ENCODE assay signal across 17 cellular contexts in genomic region chr18:44536041-44536440, GRCh38.
A peak's percentile ranks its signal among the peaks of the same experiment; 100 is the strongest.
DNase-seq lines count a peak whose midpoint lies in the region; ATAC-seq, FAIRE-seq and TF ChIP-seq lines count a peak whose summit lies in the region.
"Had no signal": no experiment of that assay in that cellular context is flagged by ENCODE, and none has a peak within 500 bp of the region (broad histone marks: within the 10 kb centered on the region; RNA-seq: fewer than 3 reads in every experiment).

No MANE protein-coding gene starts in this region.

- no CpG with 5 or more reads among the region's 1 CpG for WGBS in IMR-90 (ENCODE audit: extremely low coverage in 2 of 2, insufficient read length in 1 of 2), 2 experiments
- WGBS in adrenal gland, 4 donors = 48 to 66% (median 61%) methylated on average over 1 of the region's 1 CpG

- H3K9me3 ChIP-seq in IMR-90 (ENCODE audit: control insufficient read depth, insufficient read depth, low read length) (no peaks in the 10 kb centered on the region), keratinocyte (ENCODE audit: control insufficient read depth, low read depth, low read length) (no peaks in the 10 kb centered on the region), adrenal gland (replicated peaks in 1 of 3) (no peaks in the 10 kb centered on the region)
- H3K9me3 ChIP-seq: BE2C, uterus had no signal

- no peak overlapping the region for H3K23ac ChIP-seq in IMR-90 (ENCODE audit: low read depth, low read length)

- H3K27ac Mint-ChIP-seq in activated CD4-positive, alpha-beta memory T cell treated with anti-CD3 and anti-CD28 coated beads for 36 hours = no peak overlapping the region

- H3K27me3 Mint-ChIP-seq in activated CD4-positive, alpha-beta memory T cell treated with anti-CD3 and anti-CD28 coated beads for 36 hours = no peaks in the 10 kb centered on the region
- H3K27me3 Mint-ChIP-seq: stimulated activated naive B cell treated with anti-CD40 and anti-IgM and Interleukin-4, amounts not matched to agents 10 μg/mL and 1 μg/mL and 100 μg/mL, for 72 hours had no signal

- H2BK20ac ChIP-seq in IMR-90 (ENCODE audit: low read depth, low read length) = no peak overlapping the region

- H3K9me1 ChIP-seq in IMR-90 (ENCODE audit: insufficient read depth, low read length) (no peaks in the 10 kb centered on the region), keratinocyte (ENCODE audit: control insufficient read depth, extremely low read depth, insufficient read depth, low read length) (no peaks in the 10 kb centered on the region)

- TF ChIP-seq POLR2A in IMR-90 (IDR thresholded peaks at IDR 0.05; ENCODE audit: low read depth, low read length) (no peak), adrenal gland (IDR thresholded peaks at IDR 0.05) (no peak)

- no peak overlapping the region for H3K18ac ChIP-seq in IMR-90 (ENCODE audit: low read depth, low read length)

- intact Hi-C loops in IMR-90 (cut with micrococcal nuclease) (no loop called here), adrenal gland (cut with DNase I) (no loop called here)
- intact Hi-C loops in activated CD4-positive, alpha-beta memory T cell treated with anti-CD3 and anti-CD28 coated beads for 36 hours (cut with micrococcal nuclease) = no loop called here

- POLR2A ChIA-PET in AG04449 (lab: Yijun Ruan, JAX) (interaction anchor here (0.6 kb wide), 1 partner anchor 61 kb away, joined by 3 read pairs; no protein-coding TSS in a partner anchor), IMR-90 (lab: Charles Lee; ENCODE audit: unreplicated experiment) (no interaction called here)
- POLR2A ChIA-PET in activated CD4-positive, alpha-beta memory T cell treated with anti-CD3 and anti-CD28 coated beads for 36 hours (lab: Charles Lee) = no interaction called here

- H3K36me3 Mint-ChIP-seq in activated CD4-positive, alpha-beta memory T cell treated with anti-CD3 and anti-CD28 coated beads for 36 hours = no peaks in the 10 kb centered on the region

- H3K9ac ChIP-seq in IMR-90 (ENCODE audit: low read depth, low read length) = no peak overlapping the region
- H3K9ac ChIP-seq in keratinocyte (ENCODE audit: control insufficient read depth, extremely low read depth, insufficient read depth, low read length) = no peak overlapping the region

- H3K14ac ChIP-seq in IMR-90 (replicated peaks; ENCODE audit: low read depth, low read length) = no peak overlapping the region

- H3K27ac ChIP-seq in IMR-90 (ENCODE audit: insufficient read depth, low read length) = no peak overlapping the region
- no peak overlapping the region for H3K27ac ChIP-seq in keratinocyte (ENCODE audit: control insufficient read depth, insufficient read depth, low read length)
- H3K27ac ChIP-seq in adrenal gland = no peak overlapping the region
- H3K27ac ChIP-seq: uterus had no signal

- H3K4me1 Mint-ChIP-seq in activated CD4-positive, alpha-beta memory T cell treated with anti-CD3 and anti-CD28 coated beads for 36 hours (ENCODE audit: low read depth) = no peaks in the 10 kb centered on the region

- in situ Hi-C loops in IMR-90 (cut with MboI; ENCODE audit: low sequenced_read_pairs) = no loop called here

- no peak overlapping the region for H4K8ac ChIP-seq in IMR-90 (ENCODE audit: low read depth in 2 of 2, low read length in 2 of 2)

- DNase-seq in AG04449 (ENCODE audit: low read depth, low spot score) = peak; percentile 52
- peak; percentile 13 for DNase-seq in IMR-90
- DNase-seq in bronchial epithelial cell (ENCODE audit: low read depth) = peak; percentile 71
- peak; percentile 21 for DNase-seq in keratinocyte (ENCODE audit: low read depth, low spot score)
- DNase-seq in NCI-H1436 (lab: John Stamatoyannopoulos, UW) = no peak
- DNase-seq in activated CD4-positive, alpha-beta memory T cell treated with anti-CD3 and anti-CD28 coated beads for 36 hours = no peak
- no peak for DNase-seq in adrenal gland
- DNase-seq: activated CD4-positive, alpha-beta T cell treated with anti-CD3 and anti-CD28 coated beads, Interleukin-2, amount 50 U/mL, for 48 hours; BE2C; NCI-H1048; NCI-H345; stimulated activated CD4-positive, alpha-beta T cell treated with anti-CD3 and anti-CD28 coated beads, Interleukin-2, amount 100 ng/mL, for 48 hours; stimulated activated naive B cell treated with anti-CD40 and anti-IgM and Interleukin-4, amounts not matched to agents 10 μg/mL and 1 μg/mL and 100 μg/mL, for 72 hours had no signal

- H2AK9ac ChIP-seq in IMR-90 (replicated peaks; ENCODE audit: low read depth, low read length, poor library complexity) = no peak overlapping the region

- H3K4me1 ChIP-seq in IMR-90 (ENCODE audit: control insufficient read depth, insufficient read depth, low read length) (no peaks in the 10 kb centered on the region), keratinocyte (ENCODE audit: control insufficient read depth, extremely low read depth, insufficient read depth, low read length) (peaks cover 22% of the 10 kb centered on the region), adrenal gland (replicated peaks in 1 of 2) (no peaks in the 10 kb centered on the region)
- H3K4me1 ChIP-seq: BE2C, uterus had no signal

- no peak overlapping the region for H3K4me3 ChIP-seq in AG04449 (ENCODE audit: low read depth, low read length)
- H3K4me3 ChIP-seq in IMR-90 (ENCODE audit: insufficient read depth, low read depth, low read length) = no peak overlapping the region
- H3K4me3 ChIP-seq in bronchial epithelial cell (ENCODE audit: low read depth, low read length) = no peak overlapping the region
- H3K4me3 ChIP-seq in keratinocyte (ENCODE audit: control insufficient read depth in 2 of 3, extremely low read depth in 1 of 3, insufficient read depth in 2 of 3, low read depth in 1 of 3, low read length in 3 of 3) = no peak overlapping the region
- no peak overlapping the region for H3K4me3 ChIP-seq in adrenal gland
- H3K4me3 ChIP-seq: uterus had no signal

- no peak overlapping the region for H3K4ac ChIP-seq in IMR-90 (ENCODE audit: low read depth, low read length)

- no peak overlapping the region for H2AK5ac ChIP-seq in IMR-90 (ENCODE audit: low read depth, low read length)

- ATAC-seq in IMR-90 (ENCODE audit: low read depth) = no peak
- ATAC-seq in HG02981 (IDR thresholded peaks at IDR 0.05; ENCODE audit: unreplicated experiment) = no peak
- ATAC-seq: esophagus mucosa had no signal

- no peak overlapping the region for H3K4me3 Mint-ChIP-seq in activated CD4-positive, alpha-beta memory T cell treated with anti-CD3 and anti-CD28 coated beads for 36 hours
- H3K4me3 Mint-ChIP-seq: stimulated activated naive B cell treated with anti-CD40 and anti-IgM and Interleukin-4, amounts not matched to agents 10 μg/mL and 1 μg/mL and 100 μg/mL, for 72 hours had no signal

- H3K4me2 ChIP-seq in IMR-90 (ENCODE audit: low read depth, low read length) (no peak overlapping the region), keratinocyte (ENCODE audit: control insufficient read depth, extremely low read depth, insufficient read depth, low read depth, low read length) (peak overlapping the region; percentile 25)

- H4K91ac ChIP-seq in IMR-90 (ENCODE audit: insufficient read depth, low read depth, low read length) = no peak overlapping the region

- no TSS peak for BruUV-seq in IMR-90 (replicated peaks; lab: Mats Ljungman, UMichigan)

- no peaks in the 10 kb centered on the region for H3K79me2 ChIP-seq in keratinocyte (ENCODE audit: control insufficient read depth, insufficient read depth, low read length)

- H2BK120ac ChIP-seq in IMR-90 (ENCODE audit: low read depth, low read length) = no peak overlapping the region

- no peak overlapping the region for H2BK15ac ChIP-seq in IMR-90 (ENCODE audit: low read depth, low read length)

- no peak overlapping the region for H3K56ac ChIP-seq in IMR-90 (ENCODE audit: extremely low read depth, insufficient read depth, low read length)

- no peaks in the 10 kb centered on the region for H3K9me3 Mint-ChIP-seq in activated CD4-positive, alpha-beta memory T cell treated with anti-CD3 and anti-CD28 coated beads for 36 hours

- no peak overlapping the region for H2BK5ac ChIP-seq in IMR-90 (ENCODE audit: low read depth, low read length, poor library complexity, severe bottlenecking)

- no peak for TF ChIP-seq RAD21 in IMR-90 (IDR thresholded peaks at IDR 0.05; ENCODE audit: low read length)

- no peaks in the 10 kb centered on the region for H3K79me1 ChIP-seq in IMR-90 (ENCODE audit: low read depth in 1 of 2, low read length in 2 of 2)

- H4K20me1 ChIP-seq in IMR-90 (ENCODE audit: insufficient read depth, low read length) (no peaks in the 10 kb centered on the region), keratinocyte (ENCODE audit: control insufficient read depth, extremely low read depth, insufficient read depth, low read length) (no peaks in the 10 kb centered on the region)

- dilution Hi-C loops in IMR-90 (cut with HindIII; ENCODE audit: low sequenced_read_pairs, unreplicated experiment) = no loop called here
- dilution Hi-C loops in keratinocyte (cut with MboI; ENCODE audit: extremely low pct_ligation_motif_present, low sequenced_read_pairs) = no loop called here

- TF ChIP-seq CTCF in AG04449 (IDR thresholded peaks at IDR 0.05; ENCODE audit: insufficient read depth, low read length, missing control alignments) (no peak), IMR-90 (conservative IDR thresholded peaks at IDR 0.05; ENCODE audit: low read depth, low read length) (no peak), bronchial epithelial cell (IDR thresholded peaks at IDR 0.05; ENCODE audit: insufficient read depth, low read length, severe bottlenecking) (no peak), keratinocyte (optimal IDR thresholded peaks at IDR 0.05 in 1 of 3, IDR thresholded peaks at IDR 0.05 in 1 of 3, conservative IDR thresholded peaks at IDR 0.05 in 1 of 3; ENCODE audit: extremely low read depth in 1 of 3, insufficient read depth in 2 of 3, low read length in 3 of 3) (no peak), adrenal gland (IDR thresholded peaks at IDR 0.05) (no peak)

- H3K27me3 ChIP-seq in IMR-90 (ENCODE audit: control insufficient read depth, insufficient read depth, low read length) (no peaks in the 10 kb centered on the region), bronchial epithelial cell (ENCODE audit: control insufficient read depth, insufficient read depth, low read length) (no peaks in the 10 kb centered on the region), keratinocyte (ENCODE audit: control insufficient read depth, extremely low read depth, insufficient read depth, low read length) (no peaks in the 10 kb centered on the region), adrenal gland (no peaks in the 10 kb centered on the region)
- H3K27me3 ChIP-seq: BE2C, uterus had no signal

- H2AFZ ChIP-seq in IMR-90 (replicated peaks; ENCODE audit: low read length, poor library complexity) = no peak overlapping the region
- no peak overlapping the region for H2AFZ ChIP-seq in keratinocyte (ENCODE audit: control insufficient read depth, low read length)

- no peak overlapping the region for H4K5ac ChIP-seq in IMR-90 (ENCODE audit: low read depth, low read length)

- H3K36me3 ChIP-seq in IMR-90 (ENCODE audit: control insufficient read depth, insufficient read depth, low read length) (no peaks in the 10 kb centered on the region), bronchial epithelial cell (ENCODE audit: control insufficient read depth, insufficient read depth, low read length) (no peaks in the 10 kb centered on the region), keratinocyte (ENCODE audit: control insufficient read depth in 2 of 2, extremely low read depth in 1 of 2, insufficient read depth in 2 of 2, low read length in 2 of 2) (no peaks in the 10 kb centered on the region), adrenal gland (replicated peaks in 1 of 2) (no peaks in the 10 kb centered on the region)
- H3K36me3 ChIP-seq: BE2C, uterus had no signal

- no peak for FAIRE-seq in bronchial epithelial cell (lab: Jason Lieb, UNC)
- FAIRE-seq in keratinocyte (lab: Jason Lieb, UNC) = peak; percentile 79
- FAIRE-seq: H1 had no signal

- CTCF ChIA-PET in AG04449 (lab: Yijun Ruan, JAX) = no interaction called here
- CTCF ChIA-PET in IMR-90 (lab: Yijun Ruan, JAX) = no interaction called here
- CTCF ChIA-PET in activated CD4-positive, alpha-beta memory T cell treated with anti-CD3 and anti-CD28 coated beads for 36 hours (lab: Charles Lee) = no interaction called here

Comparison
In these comparisons a context has a peak if more than half of its experiments do, and no peak if none do; other contexts are left out.
1. DNase-seq: peak in AG04449 (single experiment), IMR-90 (single experiment), bronchial epithelial cell (single experiment) and keratinocyte (single experiment); none in NCI-H1436 (single experiment), activated CD4-positive, alpha-beta memory T cell treated with anti-CD3 and anti-CD28 coated beads for 36 hours (single experiment) and adrenal gland (0 of 7).